8 cellular contexts compared by ENCODE assay signal in genomic region chrX:153971632-153972367, GRCh38. TPM values are rescaled to one million over a fixed set of nuclear protein-coding genes. Genes with fewer than 3 reads are reported as not detected.
DNase-seq lines count a peak whose midpoint lies in the region; FAIRE-seq and TF ChIP-seq lines count a peak whose summit lies in the region.

Gene HCFC1 (minus strand): TSS chrX:153971818. CDS start chrX:153970840, 978 bp downstream.

- H3K27me3 ChIP-seq in HAP-1 (ENCODE audit: low read depth) (no peaks in the 10 kb centered on the region), MM.1S (replicated peaks; ENCODE audit: insufficient read depth, low read length) (no peaks in the 10 kb centered on the region), osteoblast (ENCODE audit: insufficient read depth, low read length) (no peaks in the 10 kb centered on the region), testis (no peaks in the 10 kb centered on the region)

- TF ChIP-seq POLR2A in testis (IDR thresholded peaks at IDR 0.05), result no peak

- TF ChIP-seq CTCF in MM.1S (IDR thresholded peaks at IDR 0.05; ENCODE audit: low read length) (no peak), osteoblast (IDR thresholded peaks at IDR 0.05; ENCODE audit: extremely low read depth, low read depth, low read length) (no peak), testis (IDR thresholded peaks at IDR 0.05) (no peak)

- FAIRE-seq in G401.6 (lab: Jason Lieb, UNC), result peak; percentile 87

- H3K27ac ChIP-seq in MM.1S (ENCODE audit: low read length), result peak within 1 kb of the TSS; percentile 99
- H3K27ac ChIP-seq in SK-N-MC, result peak within 1 kb of the TSS; percentile 100
- H3K27ac ChIP-seq in osteoblast (ENCODE audit: low read depth, low read length), result peak within 1 kb of the TSS; percentile 99
- peak within 1 kb of the TSS; percentile 98 to 99 for H3K27ac ChIP-seq in testis

- H3K36me3 ChIP-seq in HAP-1 (replicated peaks) (peaks cover 33% of the 10 kb centered on the region), MM.1S (replicated peaks; ENCODE audit: insufficient read depth, low read length) (no peaks in the 10 kb centered on the region), SK-N-MC (ENCODE audit: insufficient read depth, low read length) (peaks cover 10% of the 10 kb centered on the region; the same call in 1 of the 2 replicates), osteoblast (ENCODE audit: insufficient read depth, low read length) (peaks cover 3% of the 10 kb centered on the region), testis (ENCODE audit: low read depth, missing control alignments) (no peaks in the 10 kb centered on the region)

- H3K4me1 ChIP-seq in HAP-1, result peaks cover 20% of the 10 kb centered on the region
- H3K4me1 ChIP-seq in MM.1S (ENCODE audit: low read length), result peaks cover 20% of the 10 kb centered on the region
- peaks cover 38% of the 10 kb centered on the region for H3K4me1 ChIP-seq in osteoblast (ENCODE audit: insufficient read depth, low read length)
- H3K4me1 ChIP-seq in testis, result peaks cover 9% of the 10 kb centered on the region

- H2AFZ ChIP-seq in MM.1S (ENCODE audit: low read length), result no peak within 1 kb of the TSS
- H2AFZ ChIP-seq in osteoblast (ENCODE audit: low read length), result peak within 1 kb of the TSS; percentile 98

- H3K79me2 ChIP-seq in MM.1S (ENCODE audit: low read length), result peaks cover 57% of the 10 kb centered on the region
- H3K79me2 ChIP-seq in osteoblast (ENCODE audit: insufficient read depth, low read length), result peaks cover 55% of the 10 kb centered on the region

- in situ Hi-C loops in HAP-1 (cut with MboI; ENCODE audit: low sequenced_read_pairs), result no loop called here

- H3K9me3 ChIP-seq in HAP-1 (no peaks in the 10 kb centered on the region), MM.1S (replicated peaks; ENCODE audit: insufficient read depth, low read length) (no peaks in the 10 kb centered on the region), SK-N-MC (ENCODE audit: low read depth, low read length) (no peaks in the 10 kb centered on the region), osteoblast (ENCODE audit: low read depth, low read length) (no peaks in the 10 kb centered on the region), testis (no peaks in the 10 kb centered on the region)

- H4K20me1 ChIP-seq in MM.1S (ENCODE audit: insufficient read depth, low read length), result peaks cover 8% of the 10 kb centered on the region; the same call in 1 of the 2 replicates
- peaks cover 34% of the 10 kb centered on the region for H4K20me1 ChIP-seq in osteoblast (ENCODE audit: insufficient read depth, low read length)

- H3K4me2 ChIP-seq in MM.1S (ENCODE audit: low read depth, low read length) (peak within 1 kb of the TSS; percentile 65), osteoblast (ENCODE audit: insufficient read depth, low read length) (peak within 1 kb of the TSS; percentile 94)

- intact Hi-C loops in testis (cut with DNase I; ENCODE audit: low total_unique reads), result no loop called here

- H3K9ac ChIP-seq in MM.1S (ENCODE audit: low read length), result peak within 1 kb of the TSS; percentile 100
- peak within 1 kb of the TSS; percentile 100 for H3K9ac ChIP-seq in SK-N-MC (ENCODE audit: insufficient read length)

- H3K9me2 ChIP-seq in MM.1S (replicated peaks; ENCODE audit: insufficient read depth, low read length), result no peaks in the 10 kb centered on the region

- H3K4me3 ChIP-seq in HAP-1, result peak within 1 kb of the TSS; percentile 99
- H3K4me3 ChIP-seq in MM.1S (ENCODE audit: low read length), result peak within 1 kb of the TSS; percentile 94
- peak within 1 kb of the TSS; percentile 93 for H3K4me3 ChIP-seq in SK-N-MC
- H3K4me3 ChIP-seq in osteoblast (ENCODE audit: insufficient read depth, low read length), result peak within 1 kb of the TSS; percentile 99
- H3K4me3 ChIP-seq in testis, result peak within 1 kb of the TSS; percentile 74 to 88

- 0% methylated on average over 58 of the region's 78 CpGs; no CpG with 5 or more reads in 1 of the 2 donors for WGBS in testis, 2 donors

- DNase-seq in HAP-1 (ENCODE audit: low spot score in 2 of 2) (peak; percentile 88 to 97), MM.1S (peak; percentile 79), SK-N-MC (ENCODE audit: low read depth, low spot score) (peak; percentile 39), globus pallidus (ENCODE audit: low spot score) (peak; percentile 88), osteoblast (ENCODE audit: insufficient read length, low spot score, missing footprints) (peak; percentile 98), testis (peak; percentile 90)
- DNase-seq in activated naive CD4-positive, alpha-beta T cell treated with anti-CD3 and anti-CD28 coated beads, Interleukin-2, amount 50 U/mL, for 16 hours, result peak; percentile 89

- peaks cover 36% of the 10 kb centered on the region for H3F3A ChIP-seq in MM.1S (ENCODE audit: insufficient read depth, low read length)

RNA-seq across cellular contexts. Expression of gene HCFC1, which starts in this region (rescaled TPM):
- total RNA-seq in osteoblast (22.1 and 24.6 TPM in 2 replicates), testis (100 to 1,000 TPM; 102 to 115 TPM)
- 32.3 TPM for polyA plus RNA-seq in testis (ENCODE audit: insufficient read depth, low read depth, low replicate concordance)

Comparison
In these comparisons a context has a peak if more than half of its experiments do, and no peak if none do; other contexts are left out.
1. Peak in every context shown above with its lines: DNase-seq, H3K4me3 ChIP-seq and H3K27ac ChIP-seq.
2. DNase-seq: peak in every context shown above with its lines; median percentile 98 in osteoblast; 92 in HAP-1; 90 in testis; 89 in activated naive CD4-positive, alpha-beta T cell treated with anti-CD3 and anti-CD28 coated beads, Interleukin-2, amount 50 U/mL, for 16 hours; 88 in globus pallidus; 79 in MM.1S; 39 in SK-N-MC.